ENCODE assay signal across 13 cellular contexts in genomic region chr16:28495795-28496749, GRCh38. TPM values are rescaled to one million over a fixed set of nuclear protein-coding genes. Genes with fewer than 3 reads are reported as not detected.
DNase-seq lines count a peak whose midpoint lies in the region; ATAC-seq and TF ChIP-seq lines count a peak whose summit lies in the region.
"Had no signal": no experiment of that assay in that cellular context is flagged by ENCODE, and none has a peak within 500 bp of the region (broad histone marks: within the 10 kb centered on the region; RNA-seq: fewer than 3 reads in every experiment).

No MANE protein-coding gene starts in this region.

- in situ Hi-C loops in mammary epithelial cell (cut with MboI; ENCODE audit: low sequenced_read_pairs in 2 of 2) = loop anchor here in 1 of 2 donors (10.0 kb wide), 1 partner anchor 49 kb away; no protein-coding TSS in a partner anchor

- H3K4me1 Mint-ChIP-seq in activated naive CD8-positive, alpha-beta T cell (ENCODE audit: low read depth) = peaks cover 50% of the 10 kb centered on the region
- peaks cover 39 to 62% (median 44%) of the 10 kb centered on the region in 3 donors for H3K4me1 Mint-ChIP-seq in naive B cell

- H3K9me3 ChIP-seq in mammary epithelial cell (replicated peaks; ENCODE audit: insufficient read depth, low read length) = no peaks in the 10 kb centered on the region
- H3K9me3 ChIP-seq in breast epithelium = no peaks in the 10 kb centered on the region

- TF ChIP-seq CTCF in mammary epithelial cell (conservative IDR thresholded peaks at IDR 0.05 in 1 of 2, IDR thresholded peaks at IDR 0.05 in 1 of 2; ENCODE audit: extremely low read depth in 1 of 2, insufficient read depth in 1 of 2, low read depth in 1 of 2, low read length in 2 of 2) (no peak), breast epithelium (IDR thresholded peaks at IDR 0.05) (no peak)

- CTCF ChIA-PET in mammary epithelial cell (lab: Charles Lee; ENCODE audit: low non-redundant PET) = no interaction called here

- no peaks in the 10 kb centered on the region for H3K27me3 ChIP-seq in mammary epithelial cell (ENCODE audit: insufficient read depth, low read length)
- no peaks in the 10 kb centered on the region for H3K27me3 ChIP-seq in breast epithelium

- no peak overlapping the region for H3K9ac ChIP-seq in mammary epithelial cell (ENCODE audit: insufficient read depth, low read length)
- H3K9ac ChIP-seq: parathyroid adenoma had no signal

- H3K36me3 Mint-ChIP-seq in activated naive CD8-positive, alpha-beta T cell = no peaks in the 10 kb centered on the region
- H3K36me3 Mint-ChIP-seq in naive B cell = peaks cover 0 to 3% of the 10 kb centered on the region in 2 donors

- intact Hi-C loops in mammary epithelial cell (cut with micrococcal nuclease) = loop anchor here (10.0 kb wide), 1 partner anchor 109 kb away; no protein-coding TSS in a partner anchor
- intact Hi-C loops in breast epithelium (cut with DNase I; ENCODE audit: low total_unique reads) = loop anchor here (10.0 kb wide), 1 partner anchor 49 kb away; no protein-coding TSS in a partner anchor

- H3K4me3 ChIP-seq in mammary epithelial cell (replicated peaks in 1 of 3; ENCODE audit: insufficient read depth in 1 of 3, low read depth in 2 of 3, low read length in 3 of 3) (no peak overlapping the region), breast epithelium (peak overlapping the region in 1 of 3 donors; percentile 22)

- no peaks in the 10 kb centered on the region for H4K20me1 ChIP-seq in mammary epithelial cell (ENCODE audit: insufficient read depth, low read length)

- TF ChIP-seq POLR2A in breast epithelium (IDR thresholded peaks at IDR 0.05) = no peak

- peak overlapping the region; percentile 95 for H3K27ac Mint-ChIP-seq in activated naive CD8-positive, alpha-beta T cell
- H3K27ac Mint-ChIP-seq in naive B cell = peak overlapping the region; percentile 68 to 96 (median 88)

- no peaks in the 10 kb centered on the region for H3K27me3 Mint-ChIP-seq in activated naive CD8-positive, alpha-beta T cell
- no peaks in the 10 kb centered on the region for H3K27me3 Mint-ChIP-seq in naive B cell

- H3K36me3 ChIP-seq in mammary epithelial cell (ENCODE audit: insufficient read depth, low read length) = no peaks in the 10 kb centered on the region
- no peaks in the 10 kb centered on the region for H3K36me3 ChIP-seq in breast epithelium

- dilution Hi-C loops in mammary epithelial cell (cut with HindIII; ENCODE audit: low sequenced_read_pairs) = loop anchor here (5.0 kb wide), 1 partner anchor 46 kb away; no protein-coding TSS in a partner anchor

- peak overlapping the region; percentile 86 for H3K4me3 Mint-ChIP-seq in activated naive CD8-positive, alpha-beta T cell
- H3K4me3 Mint-ChIP-seq in naive B cell = peak overlapping the region in 3 of 8 donors; percentile 13 to 92 (median 53)

- WGBS in mammary epithelial cell (ENCODE audit: low coverage, missing lambda C conversion rate) = 81% methylated on average over 4 of the region's 20 CpGs

- ATAC-seq in naive B cell (ENCODE audit: low read depth in 2 of 2) = no peak
- no peak for ATAC-seq in GM18909 (IDR thresholded peaks at IDR 0.05; ENCODE audit: poor library complexity, unreplicated experiment)
- ATAC-seq in GM18511 (IDR thresholded peaks at IDR 0.05; ENCODE audit: unreplicated experiment) = no peak
- ATAC-seq: left lobe of liver had no signal

- H3K79me2 ChIP-seq in mammary epithelial cell (ENCODE audit: insufficient read depth, low read length) = peaks cover 6% of the 10 kb centered on the region
- H3K79me2 ChIP-seq: parathyroid adenoma had no signal

- no peak overlapping the region for H3K4me2 ChIP-seq in mammary epithelial cell (ENCODE audit: insufficient read depth, low read depth, low read length)

- H3K4me1 ChIP-seq in mammary epithelial cell (ENCODE audit: insufficient read depth, low read length) (peaks cover 6% of the 10 kb centered on the region), breast epithelium (no peaks in the 10 kb centered on the region)
- H3K4me1 ChIP-seq: parathyroid adenoma had no signal

- DNase-seq in mammary epithelial cell = no peak
- no peak for DNase-seq in breast epithelium (ENCODE audit: low spot score in 2 of 2)
- DNase-seq in naive B cell = no peak
- DNase-seq in NCI-H1417 (lab: John Stamatoyannopoulos, UW) = no peak
- DNase-seq in GOT3 (lab: John Stamatoyannopoulos, UW) = no peak
- DNase-seq: MM.1S had no signal

- no peaks in the 10 kb centered on the region for H3K9me3 Mint-ChIP-seq in activated naive CD8-positive, alpha-beta T cell (ENCODE audit: low read depth)
- no peaks in the 10 kb centered on the region for H3K9me3 Mint-ChIP-seq in naive B cell

- no TSS peak for BruUV-seq in mammary epithelial cell (replicated peaks; lab: Mats Ljungman, UMichigan)

- H3K27ac ChIP-seq in mammary epithelial cell (ENCODE audit: insufficient read depth, low read depth, low read length) (no peak overlapping the region), breast epithelium (no peak overlapping the region)
- H3K27ac ChIP-seq: parathyroid adenoma had no signal

- H2AFZ ChIP-seq in mammary epithelial cell (ENCODE audit: low read depth, low read length) = peak overlapping the region; percentile 74
- H2AFZ ChIP-seq: parathyroid adenoma had no signal

RNA-seq across cellular contexts. Expression of gene APOBR, which starts 1.6 kb away (rescaled TPM):
- total RNA-seq in mammary epithelial cell (under 1 TPM; under 0.01 to 0.09 TPM), breast epithelium (1 to 10 TPM in 2 of 3 donors, under 1 TPM in 1; 0.66 to 3.1 (median 2.9) TPM)
- polyA plus RNA-seq in mammary epithelial cell (0.02 TPM), naive B cell (ENCODE audit: low read depth in 6 of 6) (under 1 TPM in 2 of 6 donors, not detected in 4; 0.08 to 0.13 TPM)
- polyA minus RNA-seq in mammary epithelial cell = not detected
- total RNA-seq: endothelial cell of umbilical vein had no signal
- polyA plus RNA-seq: endothelial cell of umbilical vein had no signal

RNA-seq across cellular contexts. Expression of gene CLN3, which starts 4.2 kb away (rescaled TPM):
- total RNA-seq in mammary epithelial cell (10 to 100 TPM; 14.2 to 23.2 TPM), breast epithelium (10 to 100 TPM; 25.1 to 39.1 (median 38.7) TPM)
- polyA plus RNA-seq in mammary epithelial cell (23.5 TPM), naive B cell (ENCODE audit: low read depth in 6 of 6) (10 to 100 TPM in 5 of 6 donors, 1 to 10 TPM in 1; 2.7 to 21.2 (median 17.6) TPM)
- 5.9 TPM for polyA minus RNA-seq in mammary epithelial cell

RNA-seq across cellular contexts. Expression of gene IL27, which starts 10.6 kb away (rescaled TPM):
- total RNA-seq in mammary epithelial cell = not detected
- not detected for polyA plus RNA-seq in mammary epithelial cell
- polyA minus RNA-seq in mammary epithelial cell = not detected
- not detected for total RNA-seq in breast epithelium
- polyA plus RNA-seq in naive B cell (ENCODE audit: low read depth in 6 of 6) = not detected
- total RNA-seq: Daoy, endothelial cell of umbilical vein had no signal
- polyA plus RNA-seq: endothelial cell of umbilical vein had no signal

RNA-seq across cellular contexts. Expression of gene NPIPB7, which starts 23.9 kb away (rescaled TPM):
- total RNA-seq in mammary epithelial cell = not detected
- polyA plus RNA-seq in mammary epithelial cell = not detected
- polyA minus RNA-seq in mammary epithelial cell = not detected
- total RNA-seq in breast epithelium = not detected
- polyA plus RNA-seq in naive B cell (ENCODE audit: low read depth in 6 of 6) = under 1 TPM in 1 of 6 donors, not detected in 5; 0.24 TPM
- total RNA-seq: Daoy, endothelial cell of umbilical vein, left lobe of liver had no signal

RNA-seq across cellular contexts. Expression of gene NUPR1, which starts 42.7 kb away (rescaled TPM):
- total RNA-seq in mammary epithelial cell = 100 to 1,000 TPM in 1 of 2 donors, 10 to 100 TPM in 1; 55.0 to 160 TPM
- 56.1 TPM for polyA plus RNA-seq in mammary epithelial cell
- polyA minus RNA-seq in mammary epithelial cell = 17.4 TPM
- total RNA-seq in breast epithelium = 10 to 100 TPM; 34.2 to 57.0 (median 47.5) TPM
- not detected for polyA plus RNA-seq in naive B cell (ENCODE audit: low read depth in 6 of 6)
